Comparison of ENCODE assay signal across 8 cellular contexts in genomic region chr10:22475857-22476600, GRCh38.
A peak's percentile ranks its signal among the peaks of the same experiment; 100 is the strongest.
DNase-seq lines count a peak whose midpoint lies in the region; ATAC-seq, FAIRE-seq and TF ChIP-seq lines count a peak whose summit lies in the region.

No MANE protein-coding gene starts in this region.

- no peaks in the 10 kb centered on the region for H4K20me1 ChIP-seq in H1 (replicated peaks in 1 of 2; ENCODE audit: control insufficient read depth in 1 of 2, insufficient read depth in 2 of 2, low read length in 2 of 2)

- no peak overlapping the region for H3K56ac ChIP-seq in H1 (replicated peaks; ENCODE audit: insufficient read length, low read depth, low read length)

- no peak overlapping the region for H4K5ac ChIP-seq in H1 (ENCODE audit: insufficient read length, low read depth, low read length)

- peaks cover 57% of the 10 kb centered on the region for H3K4me1 Mint-ChIP-seq in nephron progenitor cell

- 4% methylated on average over 24 of the region's 85 CpGs; no CpG with 5 or more reads in 1 of the 2 experiments for WGBS in H1 (ENCODE audit: extremely low coverage in 1 of 2, insufficient coverage in 1 of 2, insufficient read length in 1 of 2, insufficient replicate concordance in 2 of 2, low coverage in 1 of 2, low lambda C conversion rate in 2 of 2, missing lambda C conversion rate in 1 of 2), 2 experiments
- 1% methylated on average over 85 of the region's 85 CpGs for WGBS in urinary bladder

- no peak overlapping the region for H2BK12ac ChIP-seq in H1 (ENCODE audit: low read depth, low read length)

- H2BK5ac ChIP-seq in H1 (ENCODE audit: low read depth, low read length): no peak overlapping the region

- peak; percentile 50 for DNase-seq in GM03348 (ENCODE audit: low spot score)
- DNase-seq in H1 (ENCODE audit: low read depth in 1 of 2, low spot score in 2 of 2): peak in 1 of 2 experiments; percentile 78
- DNase-seq in nephron progenitor cell: peak; percentile 65
- DNase-seq in DMS153 (lab: John Stamatoyannopoulos, UW): no peak
- no peak for DNase-seq in KG1 (lab: John Stamatoyannopoulos, UW)
- DNase-seq in medulla oblongata (ENCODE audit: extremely low spot score): no peak

- no peak for TF ChIP-seq CTCF in H1 (IDR thresholded peaks at IDR 0.05; ENCODE audit: control extremely low read depth in 1 of 3, insufficient read depth in 1 of 3, low read depth in 1 of 3, low read length in 3 of 3)
- TF ChIP-seq CTCF in nephron progenitor cell (IDR thresholded peaks at IDR 0.05): no peak

- peaks cover 59% of the 10 kb centered on the region for H3K27me3 Mint-ChIP-seq in nephron progenitor cell (ENCODE audit: low read depth, poor library complexity)

- H2AK5ac ChIP-seq in H1 (ENCODE audit: low read depth, low read length): no peak overlapping the region

- H3K23me2 ChIP-seq in H1 (ENCODE audit: low read depth, low read length): peaks cover 13% of the 10 kb centered on the region; the same call in 1 of the 2 replicates

- POLR2A ChIA-PET in H1 (lab: Charles Lee; ENCODE audit: partially characterized antibody): interaction anchor here (0.6 to 1.2 kb wide), 3 partner anchors 40 to 638 kb away, joined by 3 to 4 read pairs (median 4); no protein-coding TSS in a partner anchor

- no peaks in the 10 kb centered on the region for H3K9me3 Mint-ChIP-seq in nephron progenitor cell

- H3K79me1 ChIP-seq in H1 (ENCODE audit: low read depth, low read length): no peaks in the 10 kb centered on the region

- H3K36me3 ChIP-seq in H1 (ENCODE audit: control insufficient read depth in 2 of 4, insufficient read depth in 4 of 4, low read length in 3 of 4): no peaks in the 10 kb centered on the region; a peak in 1 of 8 replicates
- H3K36me3 ChIP-seq in urinary bladder (ENCODE audit: insufficient read depth): no peaks in the 10 kb centered on the region

- CTCF ChIA-PET in H1 (lab: Charles Lee; ENCODE audit: partially characterized antibody): interaction anchor here (1.2 to 2.1 kb wide), 2 partner anchors 11 to 23 kb away, joined by 3 to 6 read pairs; no protein-coding TSS in a partner anchor

- H3K9me3 ChIP-seq in H1 (ENCODE audit: insufficient read depth in 2 of 2, low read depth in 1 of 2, low read length in 1 of 2): no peaks in the 10 kb centered on the region

- no peak overlapping the region for H4K91ac ChIP-seq in H1 (replicated peaks; ENCODE audit: insufficient read length, low read length)

- peak; percentile 68 for ATAC-seq in SK-N-SH treated with all-trans-retinoic acid at 6 μM for 48 hours

- H3K4me2 ChIP-seq in H1 (ENCODE audit: insufficient read depth in 1 of 2, low read depth in 2 of 2, low read length in 2 of 2): peak overlapping the region; percentile 66 to 93

- no peak overlapping the region for H3K18ac ChIP-seq in H1 (ENCODE audit: extremely low read depth, low read length)

- H3K4me1 ChIP-seq in H1 (replicated peaks in 1 of 4; ENCODE audit: control insufficient read depth in 3 of 4, insufficient read depth in 4 of 4, low read length in 3 of 4): peaks cover 0 to 6% (median 4%) of the 10 kb centered on the region in 4 experiments; a peak in 5 of 7 replicates
- H3K4me1 ChIP-seq in urinary bladder (ENCODE audit: insufficient read depth): no peaks in the 10 kb centered on the region

- no peak overlapping the region for H4K8ac ChIP-seq in H1 (ENCODE audit: extremely low read depth, insufficient read depth, low read length)

- H2BK120ac ChIP-seq in H1 (replicated peaks; ENCODE audit: low read depth, low read length): no peak overlapping the region

- H2BK15ac ChIP-seq in H1 (ENCODE audit: low read length): no peak overlapping the region

- H3K27ac ChIP-seq in H1 (ENCODE audit: low read depth, low read length): no peak overlapping the region
- no peak overlapping the region for H3K27ac ChIP-seq in urinary bladder (ENCODE audit: low read depth)

- H3K4ac ChIP-seq in H1 (replicated peaks; ENCODE audit: insufficient read length, low read depth, low read length): no peak overlapping the region

- no peak overlapping the region for H2AFZ ChIP-seq in H1 (ENCODE audit: low read length)

- no peak overlapping the region for H2BK20ac ChIP-seq in H1 (ENCODE audit: low read length)

- TF ChIP-seq EP300 in H1 (IDR thresholded peaks at IDR 0.05; ENCODE audit: borderline replicate concordance in 1 of 2, low read depth in 2 of 2, low read length in 2 of 2): no peak

- H3K14ac ChIP-seq in H1 (ENCODE audit: insufficient read length): no peak overlapping the region

- H3K27ac Mint-ChIP-seq in nephron progenitor cell: no peak overlapping the region

- no peak overlapping the region for H3K23ac ChIP-seq in H1 (ENCODE audit: insufficient read length)

- TF ChIP-seq POLR2A in H1 (IDR thresholded peaks at IDR 0.05; ENCODE audit: control extremely low read depth in 1 of 2, low read depth in 2 of 2, low read length in 2 of 2): no peak

- no peak for FAIRE-seq in H1 (lab: Jason Lieb, UNC)

- TF ChIP-seq RAD21 in H1 (IDR thresholded peaks at IDR 0.05 in 1 of 2, conservative IDR thresholded peaks at IDR 0.05 in 1 of 2; ENCODE audit: low read depth in 2 of 2, low read length in 2 of 2): no peak

- peaks cover 62 to 84% (median 74%) of the 10 kb centered on the region in 4 experiments for H3K27me3 ChIP-seq in H1 (replicated peaks in 1 of 4; ENCODE audit: control insufficient read depth in 3 of 4, extremely low read depth in 1 of 4, insufficient read depth in 3 of 4, low read length in 3 of 4)

- H3K36me3 Mint-ChIP-seq in nephron progenitor cell (ENCODE audit: low read depth): no peaks in the 10 kb centered on the region

- H3K9ac ChIP-seq in H1 (replicated peaks in 1 of 4; ENCODE audit: extremely low read depth in 1 of 4, low read depth in 3 of 4, low read length in 3 of 4): no peak overlapping the region

- H3K79me2 ChIP-seq in H1 (ENCODE audit: control insufficient read depth in 1 of 2, insufficient read depth in 2 of 2, low read length in 2 of 2): no peaks in the 10 kb centered on the region

- H3K4me3 Mint-ChIP-seq in nephron progenitor cell: peak overlapping the region; percentile 92

- peak overlapping the region; percentile 34 to 59 (median 42) for H3K4me3 ChIP-seq in H1 (ENCODE audit: extremely low read depth in 1 of 4, insufficient read depth in 2 of 4, low read depth in 3 of 4, low read length in 4 of 4)
- peak overlapping the region; percentile 37 for H3K4me3 ChIP-seq in urinary bladder (ENCODE audit: low read depth, low read length)

TF ChIP-seq in SK-N-SH treated with all-trans-retinoic acid at 6 μM for 48 hours, 23 proteins besides CTCF, POLR2A, EP300 and RAD21:
- no peak for TF ChIP-seq ZNF8 (CRISPR knock-in tag; IDR thresholded peaks at IDR 0.05)

TF ChIP-seq in H1, 55 proteins besides CTCF, POLR2A, EP300 and RAD21 (continues in another document):
- TF ChIP-seq, protein P1, sequence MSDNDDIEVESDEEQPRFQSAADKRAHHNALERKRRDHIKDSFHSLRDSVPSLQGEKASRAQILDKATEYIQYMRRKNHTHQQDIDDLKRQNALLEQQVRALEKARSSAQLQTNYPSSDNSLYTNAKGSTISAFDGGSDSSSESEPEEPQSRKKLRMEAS (IDR thresholded peaks at IDR 0.05): peak; percentile 63
- no peak for TF ChIP-seq CEBPB (IDR thresholded peaks at IDR 0.05; ENCODE audit: low read depth, low read length)
- TF ChIP-seq RNF2 (IDR thresholded peaks at IDR 0.05; ENCODE audit: borderline replicate concordance, low read depth, low read length, missing control alignments, poor library complexity, severe bottlenecking): peak; percentile 54
- TF ChIP-seq TBP (IDR thresholded peaks at IDR 0.05; ENCODE audit: low read depth, low read length): no peak
- TF ChIP-seq EZH2 (IDR thresholded peaks at IDR 0.05; ENCODE audit: low read depth, low read length, severe bottlenecking): peak; percentile 88
- TF ChIP-seq, protein P2, sequence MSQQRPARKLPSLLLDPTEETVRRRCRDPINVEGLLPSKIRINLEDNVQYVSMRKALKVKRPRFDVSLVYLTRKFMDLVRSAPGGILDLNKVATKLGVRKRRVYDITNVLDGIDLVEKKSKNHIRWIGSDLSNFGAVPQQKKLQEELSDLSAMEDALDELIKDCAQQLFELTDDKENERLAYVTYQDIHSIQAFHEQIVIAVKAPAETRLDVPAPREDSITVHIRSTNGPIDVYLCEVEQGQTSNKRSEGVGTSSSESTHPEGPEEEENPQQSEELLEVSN (IDR thresholded peaks at IDR 0.05): peak; percentile 85
- peak; percentile 68 for TF ChIP-seq BACH1 (IDR thresholded peaks at IDR 0.05; ENCODE audit: low read length)
- no peak for TF ChIP-seq MAFK (IDR thresholded peaks at IDR 0.05; ENCODE audit: low read depth, low read length)
- peak; percentile 94 for TF ChIP-seq SUZ12 (IDR thresholded peaks at IDR 0.05; ENCODE audit: low read length)
- TF ChIP-seq NANOG (IDR thresholded peaks at IDR 0.05; ENCODE audit: insufficient read depth, low read depth, low read length, poor library complexity, severe bottlenecking): no peak
- TF ChIP-seq ATF3 (IDR thresholded peaks at IDR 0.05; ENCODE audit: insufficient read depth, low read depth, low read length): no peak
- no peak for TF ChIP-seq JUN (IDR thresholded peaks at IDR 0.05; ENCODE audit: low read depth, low read length)
- TF ChIP-seq CHD2 (IDR thresholded peaks at IDR 0.05; ENCODE audit: low read length): no peak
- TF ChIP-seq FOSL1 (IDR thresholded peaks at IDR 0.05; ENCODE audit: insufficient read depth, low read depth, low read length): 0 out of 2 replicates have a peak, but pooled peaks have one; percentile 27
- TF ChIP-seq BCL11A (IDR thresholded peaks at IDR 0.05; ENCODE audit: low read depth in 2 of 2, low read length in 2 of 2): no peak
- TF ChIP-seq ASH2L (IDR thresholded peaks at IDR 0.05; ENCODE audit: low read length): peak; percentile 29
- peak; percentile 33 to 42; a peak in 1 of 4 replicates for TF ChIP-seq HDAC2 (IDR thresholded peaks at IDR 0.05; ENCODE audit: borderline replicate concordance in 1 of 2, low read depth in 2 of 2, low read length in 2 of 2)
- TF ChIP-seq, protein P3, sequence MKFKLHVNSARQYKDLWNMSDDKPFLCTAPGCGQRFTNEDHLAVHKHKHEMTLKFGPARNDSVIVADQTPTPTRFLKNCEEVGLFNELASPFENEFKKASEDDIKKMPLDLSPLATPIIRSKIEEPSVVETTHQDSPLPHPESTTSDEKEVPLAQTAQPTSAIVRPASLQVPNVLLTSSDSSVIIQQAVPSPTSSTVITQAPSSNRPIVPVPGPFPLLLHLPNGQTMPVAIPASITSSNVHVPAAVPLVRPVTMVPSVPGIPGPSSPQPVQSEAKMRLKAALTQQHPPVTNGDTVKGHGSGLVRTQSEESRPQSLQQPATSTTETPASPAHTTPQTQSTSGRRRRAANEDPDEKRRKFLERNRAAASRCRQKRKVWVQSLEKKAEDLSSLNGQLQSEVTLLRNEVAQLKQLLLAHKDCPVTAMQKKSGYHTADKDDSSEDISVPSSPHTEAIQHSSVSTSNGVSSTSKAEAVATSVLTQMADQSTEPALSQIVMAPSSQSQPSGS (IDR thresholded peaks at IDR 0.05; ENCODE audit: low read length): no peak
- peak; percentile 80 for TF ChIP-seq KDM4A (IDR thresholded peaks at IDR 0.05; ENCODE audit: low read depth, low read length, severe bottlenecking)

Comparison
In these comparisons a context has a peak if more than half of its experiments do, and no peak if none do; other contexts are left out.
1. DNase-seq: peak in GM03348 (single experiment) and nephron progenitor cell (single experiment); none in DMS153 (single experiment), KG1 (single experiment) and medulla oblongata (single experiment).